Comparison of ENCODE assay signal across 17 cellular contexts in the genomic region with DNA sequence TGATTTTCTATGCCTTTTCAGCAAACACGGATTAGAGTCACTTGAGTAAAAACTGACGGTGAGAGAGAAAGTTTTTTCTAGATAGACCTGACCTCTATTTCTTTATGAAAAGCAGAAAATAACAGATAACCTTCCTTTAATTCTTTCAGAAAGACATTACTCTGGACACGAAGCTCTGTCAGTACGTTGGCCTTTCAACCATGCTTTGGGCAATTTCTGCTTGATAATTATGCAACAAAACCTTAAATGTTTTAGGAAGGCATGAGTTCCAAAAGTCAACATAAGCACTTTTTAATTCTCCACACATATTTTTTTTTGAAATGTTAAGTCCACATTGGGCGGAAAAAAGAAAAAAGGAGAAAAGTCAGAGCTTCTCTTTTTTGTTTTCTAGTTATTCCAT.
DNase-seq lines count a peak whose midpoint lies in the region; ATAC-seq and TF ChIP-seq lines count a peak whose summit lies in the region.
"Had no signal": no experiment of that assay in that cellular context is flagged by ENCODE, and none has a peak within 500 bp of the region (broad histone marks: within the 10 kb centered on the region; RNA-seq: fewer than 3 reads in every experiment).

No MANE protein-coding gene starts in this region.

- no peak overlapping the region for H3K4me3 Mint-ChIP-seq in osteocyte (ENCODE audit: unreplicated experiment)
- H3K4me3 Mint-ChIP-seq in natural killer cell: no peak overlapping the region
- H3K4me3 Mint-ChIP-seq: CD4-positive, alpha-beta memory T cell; GM23338 had no signal

- H3K27ac ChIP-seq in caudate nucleus (ENCODE audit: low read depth, low read length): peak overlapping the region; percentile 26
- H3K27ac ChIP-seq: BLaER1 had no signal

- peaks cover 2% of the 10 kb centered on the region for H3K36me3 Mint-ChIP-seq in osteocyte (ENCODE audit: unreplicated experiment)
- no peaks in the 10 kb centered on the region for H3K36me3 Mint-ChIP-seq in natural killer cell

- H3K27me3 Mint-ChIP-seq in osteocyte (ENCODE audit: unreplicated experiment): no peaks in the 10 kb centered on the region
- H3K27me3 Mint-ChIP-seq in natural killer cell (ENCODE audit: low read depth in 2 of 2): no peaks in the 10 kb centered on the region
- H3K27me3 Mint-ChIP-seq: CD4-positive, alpha-beta memory T cell had no signal

- H3K4me1 Mint-ChIP-seq in osteocyte (ENCODE audit: unreplicated experiment) (peaks cover 41% of the 10 kb centered on the region), natural killer cell (peaks cover 33 to 39% of the 10 kb centered on the region in 2 donors)

- H3K9me3 Mint-ChIP-seq in osteocyte (ENCODE audit: unreplicated experiment) (no peaks in the 10 kb centered on the region), natural killer cell (no peaks in the 10 kb centered on the region)
- H3K9me3 Mint-ChIP-seq: CD4-positive, alpha-beta memory T cell; GM23338 had no signal

- H3K27ac Mint-ChIP-seq in osteocyte (ENCODE audit: unreplicated experiment): peak overlapping the region; percentile 4
- H3K27ac Mint-ChIP-seq in natural killer cell: peak overlapping the region in 1 of 2 donors; percentile 12
- H3K27ac Mint-ChIP-seq: GM23338 had no signal

- intact Hi-C loops in natural killer cell (cut with micrococcal nuclease): loop anchor here (5.0 kb wide), 1 partner anchor 115 kb away; no protein-coding TSS in a partner anchor

- ATAC-seq in HG03378 (IDR thresholded peaks at IDR 0.05; ENCODE audit: unreplicated experiment) (no peak), natural killer cell (no peak)
- ATAC-seq: GM23338, PC-3 had no signal

- DNase-seq in NCI-H82 (lab: John Stamatoyannopoulos, UW) (peak; percentile 21), NCI-H82 treated with DMSO at 0.1 percent for 48 hours (lab: John Stamatoyannopoulos, UW; ENCODE audit: unreplicated experiment) (no peak), caudate nucleus (lab: John Stamatoyannopoulos, UW) (no peak), medulla oblongata (ENCODE audit: extremely low spot score) (peak; percentile 51), osteocyte (ENCODE audit: extremely low spot score, unreplicated experiment) (no peak), natural killer cell (no peak)
- DNase-seq in stimulated activated naive CD4-positive, alpha-beta T cell treated with Interleukin-2 at 50 U/mL for 16 hours (lab: John Stamatoyannopoulos, UW): no peak
- DNase-seq: CD4-positive, alpha-beta memory T cell; EL; MM.1S; NCI-H1105 treated with DMSO at 0.1 percent for 48 hours; NCI-H187; RPMI8226 had no signal

- TF ChIP-seq CTCF in osteocyte (IDR thresholded peaks at IDR 0.05) (no peak), natural killer cell (IDR thresholded peaks at IDR 0.05) (no peak)

Comparison
In these comparisons a context has a peak if more than half of its experiments do, and no peak if none do; other contexts are left out.
1. DNase-seq: peak in NCI-H82 (single experiment) and medulla oblongata (single experiment); none in NCI-H82 treated with DMSO at 0.1 percent for 48 hours (single experiment), caudate nucleus (0 of 61), osteocyte (single experiment), stimulated activated naive CD4-positive, alpha-beta T cell treated with Interleukin-2 at 50 U/mL for 16 hours (single experiment) and natural killer cell (single experiment).